1 cellular context compared by ENCODE assay signal in genomic region chr18:9835112-9835755, GRCh38.
TF ChIP-seq lines count a peak whose summit lies in the region.

No MANE protein-coding gene starts in this region.

TF ChIP-seq in HCT116, 20 proteins besides CTCF, POLR2A, EP300 and RAD21 (continued from another document):
- TF ChIP-seq ZBTB33 (IDR thresholded peaks at IDR 0.05; ENCODE audit: extremely low read depth, insufficient replicate concordance, low read length): no peak
- no peak for TF ChIP-seq REST (IDR thresholded peaks at IDR 0.05; ENCODE audit: low read depth)
- no peak for TF ChIP-seq ZNF274 (IDR thresholded peaks at IDR 0.05; ENCODE audit: low read depth, low read length)
- TF ChIP-seq SRF (IDR thresholded peaks at IDR 0.05; ENCODE audit: low read depth): no peak
- TF ChIP-seq ATF3 (IDR thresholded peaks at IDR 0.05): no peak
- no peak for TF ChIP-seq JUND (IDR thresholded peaks at IDR 0.05)
- no peak for TF ChIP-seq TCF7L2 (IDR thresholded peaks at IDR 0.05; ENCODE audit: borderline replicate concordance, extremely low read depth, insufficient read depth, insufficient read length)
